Comparison of ENCODE assay signal across 8 cellular contexts in genomic region chr5:41869150-41869738, GRCh38. TPM values are rescaled to one million over a fixed set of nuclear protein-coding genes. Genes with fewer than 3 reads are reported as not detected.
A peak's percentile ranks its signal among the peaks of the same experiment; 100 is the strongest.
DNase-seq lines count a peak whose midpoint lies in the region; ATAC-seq, FAIRE-seq and TF ChIP-seq lines count a peak whose summit lies in the region.

No MANE protein-coding gene starts in this region.

- ATAC-seq in HG02870 (IDR thresholded peaks at IDR 0.05; ENCODE audit: unreplicated experiment) (no peak), HG03139 (IDR thresholded peaks at IDR 0.05; ENCODE audit: unreplicated experiment) (no peak)

- H3F3A ChIP-seq in smooth muscle cell (ENCODE audit: low read depth), result no peaks in the 10 kb centered on the region

- POLR2A ChIA-PET in Caco-2 (lab: Charles Lee), result no interaction called here
- POLR2A ChIA-PET in HEK293 (lab: Yijun Ruan, JAX), result interaction anchor here (3.5 kb wide), 1 partner anchor 35 kb away, joined by 30 read pairs; the partner anchor contains the start of gene RIMOC1
- POLR2A ChIA-PET in RWPE1 (lab: Yijun Ruan, JAX; ENCODE audit: low non-redundant PET), result no interaction called here

- no TSS peak for BruUV-seq in Caco-2 (replicated peaks; lab: Mats Ljungman, UMichigan)

- TF ChIP-seq CTCF in Caco-2 (IDR thresholded peaks at IDR 0.05; ENCODE audit: insufficient read depth in 1 of 2, low read depth in 1 of 2, low read length in 1 of 2, severe bottlenecking in 1 of 2, unreplicated experiment in 1 of 2) (no peak), HEK293 (tag by site-specific recombination; IDR thresholded peaks at IDR 0.05) (no peak), RWPE1 (conservative IDR thresholded peaks at IDR 0.05; ENCODE audit: low read depth) (no peak), keratinocyte (optimal IDR thresholded peaks at IDR 0.05 in 1 of 3, IDR thresholded peaks at IDR 0.05 in 1 of 3, conservative IDR thresholded peaks at IDR 0.05 in 1 of 3; ENCODE audit: extremely low read depth in 1 of 3, insufficient read depth in 2 of 3, low read length in 3 of 3) (no peak), smooth muscle cell (IDR thresholded peaks at IDR 0.05; ENCODE audit: borderline replicate concordance, insufficient read depth, poor library complexity, severe bottlenecking) (no peak)

- DNase-seq in Caco-2 (no peak), RWPE1 (ENCODE audit: low spot score) (peak; percentile 49), cerebellar cortex (ENCODE audit: low spot score) (peak; percentile 75), keratinocyte (ENCODE audit: low read depth, low spot score) (no peak), smooth muscle cell (lab: John Stamatoyannopoulos, UW; ENCODE audit: unreplicated experiment) (no peak)

- H3K4me2 ChIP-seq in keratinocyte (ENCODE audit: control insufficient read depth, extremely low read depth, insufficient read depth, low read depth, low read length) (peak overlapping the region; percentile 91), smooth muscle cell (peak overlapping the region; percentile 96)

- H3K79me2 ChIP-seq in keratinocyte (ENCODE audit: control insufficient read depth, insufficient read depth, low read length), result peaks cover 34% of the 10 kb centered on the region
- H3K79me2 ChIP-seq in smooth muscle cell (ENCODE audit: low read depth), result no peaks in the 10 kb centered on the region

- peak overlapping the region; percentile 74 for H3K4me3 Mint-ChIP-seq in Caco-2 (ENCODE audit: unreplicated experiment)

- peak overlapping the region; percentile 64 for H3K4me3 ChIP-seq in Caco-2 (ENCODE audit: low read depth, low read length)
- peak overlapping the region; percentile 84 for H3K4me3 ChIP-seq in HEK293 (ENCODE audit: low read depth, low read length)
- peak overlapping the region; percentile 82 to 92 (median 85) for H3K4me3 ChIP-seq in keratinocyte (ENCODE audit: control insufficient read depth in 2 of 3, extremely low read depth in 1 of 3, insufficient read depth in 2 of 3, low read depth in 1 of 3, low read length in 3 of 3)
- peak overlapping the region; percentile 90 for H3K4me3 ChIP-seq in smooth muscle cell

- no peaks in the 10 kb centered on the region for H3K9me3 Mint-ChIP-seq in Caco-2 (ENCODE audit: unreplicated experiment)

- CTCF ChIA-PET in Caco-2 (lab: Charles Lee) (no interaction called here), HEK293 (lab: Yijun Ruan, JAX) (interaction anchor here (0.6 to 1.0 kb wide), 2 partner anchors 13 to 16 kb away, joined by 3 read pairs; no protein-coding TSS in a partner anchor), RWPE1 (lab: Yijun Ruan, JAX) (interaction anchor here (0.6 to 1.2 kb wide), 4 partner anchors 13 to 759 kb away, joined by 3 to 4 read pairs (median 3); partner anchors contain the start of gene FBXO4)

- FAIRE-seq in keratinocyte (lab: Jason Lieb, UNC), result no peak

- H4K20me1 ChIP-seq in keratinocyte (ENCODE audit: control insufficient read depth, extremely low read depth, insufficient read depth, low read length) (no peaks in the 10 kb centered on the region), smooth muscle cell (ENCODE audit: low read depth) (no peaks in the 10 kb centered on the region)

- dilution Hi-C loops in keratinocyte (cut with MboI; ENCODE audit: extremely low pct_ligation_motif_present, low sequenced_read_pairs), result no loop called here

- H3K27ac Mint-ChIP-seq in Caco-2 (ENCODE audit: unreplicated experiment), result peak overlapping the region; percentile 62

- peaks cover 7% of the 10 kb centered on the region for H3K4me1 Mint-ChIP-seq in Caco-2 (ENCODE audit: low read depth, unreplicated experiment)

- no peaks in the 10 kb centered on the region for H3K36me3 Mint-ChIP-seq in Caco-2 (ENCODE audit: insufficient read depth, unreplicated experiment)

- peak overlapping the region; percentile 99 for H2AFZ ChIP-seq in keratinocyte (ENCODE audit: control insufficient read depth, low read length)
- peak overlapping the region; percentile 97 for H2AFZ ChIP-seq in smooth muscle cell (ENCODE audit: low read depth)

- H3K27me3 ChIP-seq in Caco-2 (replicated peaks; ENCODE audit: control insufficient read depth, insufficient read depth, low read length) (no peaks in the 10 kb centered on the region), keratinocyte (ENCODE audit: control insufficient read depth, extremely low read depth, insufficient read depth, low read length) (no peaks in the 10 kb centered on the region), smooth muscle cell (ENCODE audit: low read depth) (no peaks in the 10 kb centered on the region)

- peak overlapping the region; percentile 91 for H3K9ac ChIP-seq in keratinocyte (ENCODE audit: control insufficient read depth, extremely low read depth, insufficient read depth, low read length)
- peak overlapping the region; percentile 81 for H3K9ac ChIP-seq in smooth muscle cell (ENCODE audit: low read depth)

- H3K27me3 Mint-ChIP-seq in Caco-2 (ENCODE audit: insufficient read depth, unreplicated experiment), result no peaks in the 10 kb centered on the region

- H3K36me3 ChIP-seq in Caco-2 (ENCODE audit: control insufficient read depth, insufficient read depth, low read length), result no peaks in the 10 kb centered on the region
- no peaks in the 10 kb centered on the region for H3K36me3 ChIP-seq in HEK293 (ENCODE audit: control insufficient read depth in 2 of 2, insufficient read depth in 1 of 2, low read length in 2 of 2)
- no peaks in the 10 kb centered on the region for H3K36me3 ChIP-seq in keratinocyte (ENCODE audit: control insufficient read depth in 2 of 2, extremely low read depth in 1 of 2, insufficient read depth in 2 of 2, low read length in 2 of 2)
- H3K36me3 ChIP-seq in smooth muscle cell (ENCODE audit: low read depth), result no peaks in the 10 kb centered on the region

- 16% methylated on average over 28 of the region's 28 CpGs for WGBS in smooth muscle cell (ENCODE audit: low lambda C conversion rate)

- H3K9me3 ChIP-seq in Caco-2 (no peaks in the 10 kb centered on the region), HEK293 (ENCODE audit: control insufficient read depth, insufficient read depth, low read depth, low read length) (no peaks in the 10 kb centered on the region), keratinocyte (ENCODE audit: control insufficient read depth, low read depth, low read length) (no peaks in the 10 kb centered on the region), smooth muscle cell (replicated peaks; ENCODE audit: low read depth) (no peaks in the 10 kb centered on the region)

- H3K27ac ChIP-seq in HEK293 (ENCODE audit: extremely low read depth, low read depth, low read length), result no peak overlapping the region; the same call in 1 of the 2 replicates
- peak overlapping the region; percentile 94 for H3K27ac ChIP-seq in RWPE1
- H3K27ac ChIP-seq in keratinocyte (ENCODE audit: control insufficient read depth, insufficient read depth, low read length), result peak overlapping the region; percentile 83
- no peak overlapping the region for H3K27ac ChIP-seq in smooth muscle cell (ENCODE audit: low read depth)

- intact Hi-C loops in Caco-2 (cut with micrococcal nuclease; ENCODE audit: unreplicated experiment), result no loop called here

- peaks cover 4% of the 10 kb centered on the region; the same call in 1 of the 2 replicates for H3K4me1 ChIP-seq in Caco-2
- peaks cover 7% of the 10 kb centered on the region for H3K4me1 ChIP-seq in HEK293 (ENCODE audit: control insufficient read depth, insufficient read depth, low read length)
- H3K4me1 ChIP-seq in keratinocyte (ENCODE audit: control insufficient read depth, extremely low read depth, insufficient read depth, low read length), result peaks cover 22% of the 10 kb centered on the region
- peaks cover 3% of the 10 kb centered on the region for H3K4me1 ChIP-seq in smooth muscle cell (ENCODE audit: low read depth)

- no peaks in the 10 kb centered on the region for H3K9me1 ChIP-seq in keratinocyte (ENCODE audit: control insufficient read depth, extremely low read depth, insufficient read depth, low read length)

RNA-seq across cellular contexts. Expression of gene OXCT1, which starts 1.0 kb away (rescaled TPM):
- total RNA-seq in Caco-2 (2022) (20.6 and 22.5 TPM in 2 replicates), smooth muscle cell (16.7 and 19.8 TPM in 2 replicates)
- polyA plus RNA-seq in keratinocyte (16.8 to 34.0 TPM (median 21.5 TPM) in 3 replicates), smooth muscle cell (10.0 and 11.2 TPM in 2 replicates)
- polyA plus RNA-seq in keratinocyte (2011; ENCODE audit: low read depth), result 32.8 TPM
- 12.1 and 23.3 TPM in 2 replicates for polyA plus RNA-seq in keratinocyte (2011; cell fraction: cytosol; rRNA removed)
- polyA plus RNA-seq in keratinocyte (2011; cell fraction: nucleus; rRNA removed), result 19.2 and 21.4 TPM in 2 replicates
- polyA plus RNA-seq in keratinocyte (2012; ENCODE audit: low replicate concordance), result 12.5 and 24.8 TPM in 2 replicates
- 3.0 to 24.4 TPM (median 10.0 TPM) in 3 replicates for polyA minus RNA-seq in keratinocyte
- 11.1 TPM for polyA minus RNA-seq in keratinocyte (2011; cell fraction: cytosol; rRNA and poly(A)+ RNA removed)
- 11.9 and 21.3 TPM in 2 replicates for polyA minus RNA-seq in keratinocyte (2011; cell fraction: nucleus; rRNA and poly(A)+ RNA removed)

RNA-seq across cellular contexts. Expression of gene RIMOC1, which starts 34.9 kb away (rescaled TPM):
- total RNA-seq in Caco-2 (2022) (29.5 and 30.2 TPM in 2 replicates), smooth muscle cell (36.9 and 38.9 TPM in 2 replicates)
- polyA plus RNA-seq in keratinocyte (16.8 to 23.7 TPM (median 17.6 TPM) in 3 replicates), smooth muscle cell (9.6 and 12.0 TPM in 2 replicates)
- polyA plus RNA-seq in keratinocyte (2011; ENCODE audit: low read depth), result 18.6 TPM
- polyA plus RNA-seq in keratinocyte (2011; cell fraction: cytosol; rRNA removed), result 12.3 and 26.7 TPM in 2 replicates
- 11.1 and 17.2 TPM in 2 replicates for polyA plus RNA-seq in keratinocyte (2011; cell fraction: nucleus; rRNA removed)
- 9.4 and 10.1 TPM in 2 replicates for polyA plus RNA-seq in keratinocyte (2012; ENCODE audit: low replicate concordance)
- polyA minus RNA-seq in keratinocyte, result 6.5 to 28.5 TPM (median 19.3 TPM) in 3 replicates
- polyA minus RNA-seq in keratinocyte (2011; cell fraction: cytosol; rRNA and poly(A)+ RNA removed), result 13.8 TPM
- polyA minus RNA-seq in keratinocyte (2011; cell fraction: nucleus; rRNA and poly(A)+ RNA removed), result 7.6 and 13.2 TPM in 2 replicates

RNA-seq across cellular contexts. Expression of gene FBXO4, which starts 55.8 kb away (rescaled TPM):
- 8.1 and 9.7 TPM in 2 replicates for total RNA-seq in Caco-2 (2022)
- polyA plus RNA-seq in keratinocyte, result 4.5 to 5.6 TPM (median 5.0 TPM) in 3 replicates
- polyA plus RNA-seq in keratinocyte (2011; ENCODE audit: low read depth), result 4.8 TPM
- polyA plus RNA-seq in keratinocyte (2011; cell fraction: cytosol; rRNA removed), result 3.2 and 6.1 TPM in 2 replicates
- 3.6 and 4.1 TPM in 2 replicates for polyA plus RNA-seq in keratinocyte (2011; cell fraction: nucleus; rRNA removed)
- 3.3 and 3.8 TPM in 2 replicates for polyA plus RNA-seq in keratinocyte (2012; ENCODE audit: low replicate concordance)
- 1.8 to 3.1 TPM (median 2.0 TPM) in 3 replicates for polyA minus RNA-seq in keratinocyte
- polyA minus RNA-seq in keratinocyte (2011; cell fraction: cytosol; rRNA and poly(A)+ RNA removed), result not detected
- 1.5 and 4.5 TPM in 2 replicates for polyA minus RNA-seq in keratinocyte (2011; cell fraction: nucleus; rRNA and poly(A)+ RNA removed)
- 12.4 and 22.9 TPM in 2 replicates for total RNA-seq in smooth muscle cell
- polyA plus RNA-seq in smooth muscle cell, result 7.5 and 10.3 TPM in 2 replicates

Comparison
In these comparisons a context has a peak if more than half of its experiments do, and no peak if none do; other contexts are left out.
1. DNase-seq: peak in RWPE1 (single experiment) and cerebellar cortex (single experiment); none in Caco-2 (0 of 2), keratinocyte (single experiment) and smooth muscle cell (single experiment).
2. H3K27ac ChIP-seq: peak in RWPE1 (single experiment) and keratinocyte (single experiment); none in HEK293 (single experiment) and smooth muscle cell (single experiment).
3. Peak in every context shown above with its lines, with median percentiles within 50 percentile points of each other: H3K4me3 ChIP-seq.